ENCODE assay signal across 12 cellular contexts in the genomic region with DNA sequence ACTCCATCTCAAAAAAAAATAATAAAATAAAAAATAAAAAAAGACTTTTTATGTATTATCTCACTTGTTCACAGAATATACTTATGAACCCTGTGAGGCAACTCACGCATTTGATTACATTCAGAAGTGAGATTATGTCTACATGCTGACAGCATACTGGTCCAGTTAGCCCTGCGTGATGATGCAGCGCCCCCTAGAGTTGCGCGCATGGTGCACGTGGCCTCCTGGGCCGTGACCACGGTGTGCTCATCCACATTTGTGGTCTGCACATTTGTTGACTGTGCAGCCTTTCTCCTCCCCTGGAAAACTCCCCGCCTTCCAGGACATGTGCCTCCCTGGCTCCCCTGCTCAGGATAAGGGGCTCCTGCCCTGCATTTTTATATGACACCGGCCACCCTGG. TPM values are rescaled to one million over a fixed set of nuclear protein-coding genes. Genes with fewer than 3 reads are reported as not detected.
DNase-seq lines count a peak whose midpoint lies in the region; ATAC-seq and TF ChIP-seq lines count a peak whose summit lies in the region.
"Not testable (repeated sequence)": the region's sequence is repeated elsewhere in the genome, so short reads cannot be mapped to it uniquely, and the experiment has no call there.
"Had no signal": no experiment of that assay in that cellular context is flagged by ENCODE, and none has a peak within 500 bp of the region (broad histone marks: within the 10 kb centered on the region; RNA-seq: fewer than 3 reads in every experiment).

No MANE protein-coding gene starts in this region.

- TF ChIP-seq RAD21 in Ishikawa (IDR thresholded peaks at IDR 0.05; ENCODE audit: low read depth), result peak; percentile 46

- H3K27ac Mint-ChIP-seq in activated CD4-positive, alpha-beta memory T cell treated with anti-CD3 and anti-CD28 coated beads, Interleukin-2, amount 10 ng/mL, durations not matched to agents 7 days and 5 days; activated naive CD8-positive, alpha-beta T cell treated with anti-CD3 and anti-CD28 coated beads for 36 hours; neural progenitor cell; stimulated activated naive CD8-positive, alpha-beta T cell treated with anti-CD3 and anti-CD28 coated beads, Interleukin-15, amount 100 ng/mL, for 72 hours: not testable (repeated sequence)

- H2AFZ ChIP-seq in neural progenitor cell (replicated peaks), result not testable (repeated sequence)

- not testable (repeated sequence) for H3K36me3 Mint-ChIP-seq in activated CD4-positive, alpha-beta memory T cell treated with anti-CD3 and anti-CD28 coated beads, Interleukin-2, amount 10 ng/mL, durations not matched to agents 7 days and 5 days (ENCODE audit: low read depth); activated naive CD8-positive, alpha-beta T cell treated with anti-CD3 and anti-CD28 coated beads for 36 hours; neural progenitor cell

- H3K9me3 ChIP-seq in DOHH2 (ENCODE audit: control insufficient read depth, insufficient read depth, low read length); neural progenitor cell (ENCODE audit: low read depth): not testable (repeated sequence)

- H3K9me2 ChIP-seq in DOHH2 (replicated peaks; ENCODE audit: control insufficient read depth, low read length), result not testable (repeated sequence)

- not testable (repeated sequence) for H3K27me3 ChIP-seq in DOHH2 (ENCODE audit: control insufficient read depth, low read length); neural progenitor cell

- not testable (repeated sequence) for H3K4me3 Mint-ChIP-seq in activated CD4-positive, alpha-beta memory T cell treated with anti-CD3 and anti-CD28 coated beads, Interleukin-2, amount 10 ng/mL, durations not matched to agents 7 days and 5 days; activated naive CD8-positive, alpha-beta T cell treated with anti-CD3 and anti-CD28 coated beads for 36 hours; neural progenitor cell; stimulated activated naive CD8-positive, alpha-beta T cell treated with anti-CD3 and anti-CD28 coated beads, Interleukin-15, amount 100 ng/mL, for 72 hours

- H3K79me2 ChIP-seq in DOHH2 (ENCODE audit: control insufficient read depth, low read length); neural progenitor cell (ENCODE audit: low read depth): not testable (repeated sequence)

- peak; percentile 31 for DNase-seq in OCI-M1 (lab: John Stamatoyannopoulos, UW)
- DNase-seq in activated CD4-positive, alpha-beta memory T cell treated with anti-CD3 and anti-CD28 coated beads, Interleukin-2, amount 10 ng/mL, durations not matched to agents 7 days and 5 days, result peak; percentile 59
- DNase-seq in activated naive CD8-positive, alpha-beta T cell treated with anti-CD3 and anti-CD28 coated beads for 36 hours, result peak; percentile 37
- not testable (repeated sequence) for DNase-seq in fibroblast of mammary gland (ENCODE audit: low read depth); neural progenitor cell (ENCODE audit: low spot score)
- peak in 1 of 2 donors; percentile 55 for DNase-seq in stimulated activated naive CD8-positive, alpha-beta T cell treated with anti-CD3 and anti-CD28 coated beads, Interleukin-15, amount 100 ng/mL, for 72 hours

- not testable (repeated sequence) for H3K4me3 ChIP-seq in DOHH2 (ENCODE audit: low read length); fibroblast of mammary gland (ENCODE audit: control insufficient read depth, low read depth, low read length); neural progenitor cell

- H3K36me3 ChIP-seq in DOHH2 (ENCODE audit: control insufficient read depth, low read length); neural progenitor cell: not testable (repeated sequence)

- POLR2A ChIA-PET in activated CD4-positive, alpha-beta memory T cell treated with anti-CD3 and anti-CD28 coated beads, Interleukin-2, amount 10 ng/mL, durations not matched to agents 7 days and 5 days (lab: Charles Lee), result not testable (repeated sequence)

- not testable (repeated sequence) for H3K9ac ChIP-seq in neural progenitor cell

- peak; percentile 79 for ATAC-seq in stimulated activated naive CD8-positive, alpha-beta T cell treated with anti-CD3 and anti-CD28 coated beads, Interleukin-15, amount 100 ng/mL, for 72 hours

- H3F3A ChIP-seq in DOHH2 (ENCODE audit: control insufficient read depth, insufficient read depth); neural progenitor cell (ENCODE audit: low read depth): not testable (repeated sequence)

- H3K27me3 Mint-ChIP-seq in activated CD4-positive, alpha-beta memory T cell treated with anti-CD3 and anti-CD28 coated beads, Interleukin-2, amount 10 ng/mL, durations not matched to agents 7 days and 5 days; activated naive CD8-positive, alpha-beta T cell treated with anti-CD3 and anti-CD28 coated beads for 36 hours; neural progenitor cell (ENCODE audit: insufficient read depth, low read depth); stimulated activated naive CD8-positive, alpha-beta T cell treated with anti-CD3 and anti-CD28 coated beads, Interleukin-15, amount 100 ng/mL, for 72 hours: not testable (repeated sequence)

- H3K4me1 Mint-ChIP-seq in activated CD4-positive, alpha-beta memory T cell treated with anti-CD3 and anti-CD28 coated beads, Interleukin-2, amount 10 ng/mL, durations not matched to agents 7 days and 5 days, result peaks cover 15% of the 10 kb centered on the region
- H3K4me1 Mint-ChIP-seq in activated naive CD8-positive, alpha-beta T cell treated with anti-CD3 and anti-CD28 coated beads for 36 hours; neural progenitor cell: not testable (repeated sequence)
- peaks cover 21% of the 10 kb centered on the region for H3K4me1 Mint-ChIP-seq in stimulated activated naive CD8-positive, alpha-beta T cell treated with anti-CD3 and anti-CD28 coated beads, Interleukin-15, amount 100 ng/mL, for 72 hours

- CTCF ChIA-PET in activated CD4-positive, alpha-beta memory T cell treated with anti-CD3 and anti-CD28 coated beads, Interleukin-2, amount 10 ng/mL, durations not matched to agents 7 days and 5 days (lab: Charles Lee), result interaction anchor here (1.2 to 1.4 kb wide), 2 partner anchors 9 to 40 kb away, joined by 3 to 4 read pairs; no protein-coding TSS in a partner anchor

- peak; percentile 25 for TF ChIP-seq CTCF in DOHH2 (IDR thresholded peaks at IDR 0.05; ENCODE audit: low read depth, low read length, poor library complexity, severe bottlenecking)
- TF ChIP-seq CTCF in fibroblast of mammary gland (conservative IDR thresholded peaks at IDR 0.05; ENCODE audit: control insufficient read depth, insufficient read depth, low read depth, low read length), result peak; percentile 8
- TF ChIP-seq CTCF in neural progenitor cell (IDR thresholded peaks at IDR 0.05), result peak; percentile 40

- not testable (repeated sequence) for H4K20me1 ChIP-seq in DOHH2 (ENCODE audit: control insufficient read depth, insufficient read depth, low read depth, low read length); neural progenitor cell (ENCODE audit: low read depth)

- H3K27ac ChIP-seq in DOHH2 (ENCODE audit: low read depth, low read length); neural progenitor cell: not testable (repeated sequence)

- H3K4me2 ChIP-seq in DOHH2 (ENCODE audit: low read length); neural progenitor cell: not testable (repeated sequence)

- H3K9me3 Mint-ChIP-seq in activated CD4-positive, alpha-beta memory T cell treated with anti-CD3 and anti-CD28 coated beads, Interleukin-2, amount 10 ng/mL, durations not matched to agents 7 days and 5 days; activated naive CD8-positive, alpha-beta T cell treated with anti-CD3 and anti-CD28 coated beads for 36 hours; neural progenitor cell; stimulated activated naive CD8-positive, alpha-beta T cell treated with anti-CD3 and anti-CD28 coated beads, Interleukin-15, amount 100 ng/mL, for 72 hours: not testable (repeated sequence)

- TF ChIP-seq EP300 in Ishikawa (IDR thresholded peaks at IDR 0.05; ENCODE audit: borderline replicate concordance), result not testable (repeated sequence)

- H3K4me1 ChIP-seq in DOHH2 (ENCODE audit: control insufficient read depth, low read length); neural progenitor cell: not testable (repeated sequence)

RNA-seq across cellular contexts. Expression of a gene that starts 20.5 kb away (rescaled TPM):
- total RNA-seq in activated CD4-positive, alpha-beta memory T cell treated with anti-CD3 and anti-CD28 coated beads, Interleukin-2, amount 10 ng/mL, durations not matched to agents 7 days and 5 days, result 100 to 1,000 TPM; 178 to 187 TPM
- total RNA-seq in activated naive CD8-positive, alpha-beta T cell treated with anti-CD3 and anti-CD28 coated beads for 36 hours, result 100 to 1,000 TPM; 298 to 301 TPM
- total RNA-seq in neural progenitor cell (ENCODE audit: low replicate concordance), result 2.8 and 8.8 TPM in 2 replicates

RNA-seq across cellular contexts. Expression of a gene that starts 46.6 kb away (rescaled TPM):
- not detected for total RNA-seq in activated CD4-positive, alpha-beta memory T cell treated with anti-CD3 and anti-CD28 coated beads, Interleukin-2, amount 10 ng/mL, durations not matched to agents 7 days and 5 days
- total RNA-seq in activated naive CD8-positive, alpha-beta T cell treated with anti-CD3 and anti-CD28 coated beads for 36 hours, result not detected
- total RNA-seq in neural progenitor cell (ENCODE audit: low replicate concordance), result not detected in 2 replicates
- total RNA-seq: HT-29, left ventricle myocardium superior, renal cortical epithelial cell, transverse colon had no signal

Comparison
In these comparisons a context has a peak if more than half of its experiments do, and no peak if none do; other contexts are left out.
1. RNA of a gene that starts 20.5 kb away (total RNA-seq): 298 to 301 TPM in activated naive CD8-positive, alpha-beta T cell treated with anti-CD3 and anti-CD28 coated beads for 36 hours and 178 to 187 TPM in activated CD4-positive, alpha-beta memory T cell treated with anti-CD3 and anti-CD28 coated beads, Interleukin-2, amount 10 ng/mL, durations not matched to agents 7 days and 5 days; 2.8 to 8.8 TPM in neural progenitor cell; every median in the first group is over 10 times any median in the second.
2. Peak in every context shown above with its lines, with median percentiles within 50 percentile points of each other: CTCF ChIP-seq.